In the genomic region with DNA sequence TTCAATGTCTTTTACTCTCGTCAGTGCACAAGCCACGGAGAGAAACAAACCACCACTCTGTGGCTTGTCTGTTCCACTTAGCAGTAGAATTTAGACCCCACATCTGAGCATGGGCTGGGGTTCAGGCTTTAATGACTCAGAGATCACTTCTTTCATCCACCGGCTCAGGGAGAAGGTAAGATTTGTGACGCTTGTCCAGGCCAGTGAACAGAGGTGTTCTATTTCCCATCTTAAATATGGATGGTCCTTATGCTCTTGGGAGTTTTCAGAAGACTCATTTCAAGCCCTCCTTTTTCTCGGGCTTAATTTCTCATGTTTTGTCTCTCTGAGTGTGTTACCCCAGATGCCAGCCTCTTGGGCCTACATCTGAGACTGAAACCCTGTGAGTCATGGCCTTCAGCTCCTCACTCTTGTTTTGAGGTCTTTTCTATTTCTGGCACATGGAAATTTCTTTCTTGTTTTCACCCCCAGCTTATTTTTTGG, we compare ENCODE assay signal across 10 cellular contexts.
A peak's percentile ranks its signal among the peaks of the same experiment; 100 is the strongest.
DNase-seq lines count a peak whose midpoint lies in the region; ATAC-seq lines count a peak whose summit lies in the region.
"Had no signal": no experiment of that assay in that cellular context is flagged by ENCODE, and none has a peak within 500 bp of the region (broad histone marks: within the 10 kb centered on the region; RNA-seq: fewer than 3 reads in every experiment).

No MANE protein-coding gene starts in this region.

- H3K9me3 Mint-ChIP-seq in activated naive CD4-positive, alpha-beta T cell treated with anti-CD3 and anti-CD28 coated beads for 36 hours = no peaks in the 10 kb centered on the region
- H3K9me3 Mint-ChIP-seq in activated naive CD4-positive, alpha-beta T cell treated with anti-CD3 and anti-CD28 coated beads, Interleukin-2, amount 10 ng/mL, durations not matched to agents 7 days and 5 days = no peaks in the 10 kb centered on the region

- H3K36me3 Mint-ChIP-seq in activated naive CD4-positive, alpha-beta T cell treated with anti-CD3 and anti-CD28 coated beads for 36 hours (ENCODE audit: low read depth) = no peaks in the 10 kb centered on the region
- no peaks in the 10 kb centered on the region for H3K36me3 Mint-ChIP-seq in activated naive CD4-positive, alpha-beta T cell treated with anti-CD3 and anti-CD28 coated beads, Interleukin-2, amount 10 ng/mL, durations not matched to agents 7 days and 5 days

- H3K4me1 Mint-ChIP-seq in activated naive CD4-positive, alpha-beta T cell treated with anti-CD3 and anti-CD28 coated beads for 36 hours (ENCODE audit: low read depth) = peaks cover 16% of the 10 kb centered on the region
- H3K4me1 Mint-ChIP-seq in activated naive CD4-positive, alpha-beta T cell treated with anti-CD3 and anti-CD28 coated beads, Interleukin-2, amount 10 ng/mL, durations not matched to agents 7 days and 5 days = no peaks in the 10 kb centered on the region

- H3K27ac Mint-ChIP-seq in activated naive CD4-positive, alpha-beta T cell treated with anti-CD3 and anti-CD28 coated beads for 36 hours = peak overlapping the region; percentile 9
- no peak overlapping the region for H3K27ac Mint-ChIP-seq in activated naive CD4-positive, alpha-beta T cell treated with anti-CD3 and anti-CD28 coated beads, Interleukin-2, amount 10 ng/mL, durations not matched to agents 7 days and 5 days

- CTCF ChIA-PET in activated naive CD4-positive, alpha-beta T cell treated with anti-CD3 and anti-CD28 coated beads for 36 hours (lab: Charles Lee) = interaction anchor here (0.6 kb wide), 1 partner anchor 1450 kb away, joined by 3 read pairs; no protein-coding TSS in a partner anchor
- CTCF ChIA-PET in activated naive CD4-positive, alpha-beta T cell treated with anti-CD3 and anti-CD28 coated beads, Interleukin-2, amount 10 ng/mL, durations not matched to agents 7 days and 5 days (lab: Charles Lee) = interaction anchor here (0.9 kb wide), 1 partner anchor 131 kb away, joined by 3 read pairs; no protein-coding TSS in a partner anchor

- intact Hi-C loops in activated naive CD4-positive, alpha-beta T cell treated with anti-CD3 and anti-CD28 coated beads for 36 hours (cut with micrococcal nuclease) = loop anchor here (1.0 to 10.0 kb wide), 7 partner anchors 27 to 757 kb away; no protein-coding TSS in a partner anchor
- intact Hi-C loops in head of caudate nucleus (cut with DNase I) = no loop called here

- peak; percentile 94 for ATAC-seq in HG02973 (IDR thresholded peaks at IDR 0.05; ENCODE audit: unreplicated experiment)

- DNase-seq in activated naive CD4-positive, alpha-beta T cell treated with anti-CD3 and anti-CD28 coated beads for 36 hours = peak; percentile 66
- DNase-seq in activated naive CD4-positive, alpha-beta T cell treated with anti-CD3 and anti-CD28 coated beads, Interleukin-2, amount 10 ng/mL, durations not matched to agents 7 days and 5 days = no peak
- peak in 2 of 3 experiments; percentile 9 to 34 for DNase-seq in activated CD8-positive, alpha-beta memory T cell treated with anti-CD3 and anti-CD28 coated beads for 48 hours (ENCODE audit: low read depth in 2 of 3, low spot score in 2 of 3)
- DNase-seq in T-helper 9 cell = no peak
- DNase-seq in head of caudate nucleus = no peak
- DNase-seq in SW 1271 (lab: John Stamatoyannopoulos, UW) = no peak
- no peak for DNase-seq in cerebellum (ENCODE audit: low spot score)
- DNase-seq: BE2C, esophagus squamous epithelium had no signal

- no peak overlapping the region for H3K4me3 Mint-ChIP-seq in activated naive CD4-positive, alpha-beta T cell treated with anti-CD3 and anti-CD28 coated beads for 36 hours
- no peak overlapping the region for H3K4me3 Mint-ChIP-seq in activated naive CD4-positive, alpha-beta T cell treated with anti-CD3 and anti-CD28 coated beads, Interleukin-2, amount 10 ng/mL, durations not matched to agents 7 days and 5 days

- peaks cover 16% of the 10 kb centered on the region for H3K27me3 Mint-ChIP-seq in activated naive CD4-positive, alpha-beta T cell treated with anti-CD3 and anti-CD28 coated beads for 36 hours (ENCODE audit: low read depth)
- H3K27me3 Mint-ChIP-seq in activated naive CD4-positive, alpha-beta T cell treated with anti-CD3 and anti-CD28 coated beads, Interleukin-2, amount 10 ng/mL, durations not matched to agents 7 days and 5 days = peaks cover 9% of the 10 kb centered on the region

Comparison
In these comparisons a context has a peak if more than half of its experiments do, and no peak if none do; other contexts are left out.
1. DNase-seq: peak in activated naive CD4-positive, alpha-beta T cell treated with anti-CD3 and anti-CD28 coated beads for 36 hours (single experiment) and activated CD8-positive, alpha-beta memory T cell treated with anti-CD3 and anti-CD28 coated beads for 48 hours (2 of 3); none in activated naive CD4-positive, alpha-beta T cell treated with anti-CD3 and anti-CD28 coated beads, Interleukin-2, amount 10 ng/mL, durations not matched to agents 7 days and 5 days (single experiment), T-helper 9 cell (single experiment), head of caudate nucleus (0 of 42), SW 1271 (0 of 2) and cerebellum (single experiment).